Comparison of ENCODE assay signal across 18 cellular contexts in genomic region chr7:50149364-50149763, GRCh38. TPM values are rescaled to one million over a fixed set of nuclear protein-coding genes. Genes with fewer than 3 reads are reported as not detected.
DNase-seq lines count a peak whose midpoint lies in the region; ATAC-seq and TF ChIP-seq lines count a peak whose summit lies in the region.
"Had no signal": no experiment of that assay in that cellular context is flagged by ENCODE, and none has a peak within 500 bp of the region (broad histone marks: within the 10 kb centered on the region; RNA-seq: fewer than 3 reads in every experiment).

No MANE protein-coding gene starts in this region.

- no peak for TF ChIP-seq POLR2A in esophagus squamous epithelium (IDR thresholded peaks at IDR 0.05)

- 39 to 53% methylated on average over 2 of the region's 2 CpGs for WGBS in esophagus squamous epithelium, 2 donors
- 6% methylated on average over 2 of the region's 2 CpGs for WGBS in SK-N-SH (ENCODE audit: low lambda C conversion rate)

- no TSS peak for BruUV-seq in A673 (replicated peaks; lab: Mats Ljungman, UMichigan)

- no peak for TF ChIP-seq CTCF in esophagus squamous epithelium (IDR thresholded peaks at IDR 0.05)
- TF ChIP-seq CTCF in SK-N-SH (IDR thresholded peaks at IDR 0.05), result no peak
- no peak for TF ChIP-seq CTCF in A673 (conservative IDR thresholded peaks at IDR 0.05; ENCODE audit: low read depth, low read length)

- no peaks in the 10 kb centered on the region for H3K79me2 ChIP-seq in SK-N-SH (ENCODE audit: insufficient read depth)

- DNase-seq in T-helper 1 cell, result no peak
- DNase-seq in activated CD8-positive, alpha-beta T cell treated with anti-CD3 and anti-CD28 coated beads, Interleukin-2, amount 10 ng/mL, durations not matched to agents 7 days and 5 days, result peak; percentile 22
- DNase-seq in naive thymus-derived CD4-positive, alpha-beta T cell, result peak in 4 of 9 donors; percentile 18 to 47 (median 38)
- no peak for DNase-seq in esophagus squamous epithelium (lab: John Stamatoyannopoulos, UW)
- no peak for DNase-seq in SK-N-SH
- DNase-seq in A673 (ENCODE audit: low spot score), result no peak
- DNase-seq: activated CD4-positive, alpha-beta T cell treated with anti-CD3 and anti-CD28 coated beads for 1 hour; DMS79 treated with DMSO at 0.1 percent for 48 hours; gastrocnemius medialis; NCI-H1436; NCI-H2171 treated with DMSO at 0.1 percent for 48 hours; retina; T1000 had no signal

- POLR2A ChIA-PET in activated CD8-positive, alpha-beta T cell treated with anti-CD3 and anti-CD28 coated beads, Interleukin-2, amount 10 ng/mL, durations not matched to agents 7 days and 5 days (lab: Charles Lee), result interaction anchor here (0.6 to 2.9 kb wide), 11 partner anchors 7 to 215 kb away, joined by 3 to 17 read pairs (median 4); partner anchors contain the start of gene IKZF1
- POLR2A ChIA-PET in naive thymus-derived CD4-positive, alpha-beta T cell (lab: Charles Lee), result interaction anchor here (0.6 to 2.8 kb wide), 5 partner anchors 12 to 217 kb away, joined by 3 to 12 read pairs (median 4); no protein-coding TSS in a partner anchor
- POLR2A ChIA-PET in SK-N-SH (lab: Yijun Ruan, JAX) (no interaction called here), A673 (lab: Charles Lee; ENCODE audit: low non-redundant PET) (no interaction called here)

- H2AFZ ChIP-seq in SK-N-SH (ENCODE audit: low read depth), result no peak overlapping the region

- no peaks in the 10 kb centered on the region for H3K27me3 Mint-ChIP-seq in T-helper 1 cell treated with Interleukin-12 subunit alpha and Interleukin-12 subunit beta and Interleukin-4 antibody, amounts not matched to agents 30 μg/mL and 1 μg/mL, for 36 hours (ENCODE audit: low read depth)
- no peaks in the 10 kb centered on the region for H3K27me3 Mint-ChIP-seq in activated CD8-positive, alpha-beta T cell treated with anti-CD3 and anti-CD28 coated beads, Interleukin-2, amount 10 ng/mL, durations not matched to agents 7 days and 5 days (ENCODE audit: low read depth)
- no peaks in the 10 kb centered on the region for H3K27me3 Mint-ChIP-seq in naive thymus-derived CD4-positive, alpha-beta T cell

- CTCF ChIA-PET in activated CD8-positive, alpha-beta T cell treated with anti-CD3 and anti-CD28 coated beads, Interleukin-2, amount 10 ng/mL, durations not matched to agents 7 days and 5 days (lab: Charles Lee), result interaction anchor here (0.6 to 4.3 kb wide), 9 partner anchors 13 to 325 kb away, joined by 3 to 31 read pairs (median 6); no protein-coding TSS in a partner anchor
- CTCF ChIA-PET in naive thymus-derived CD4-positive, alpha-beta T cell (lab: Charles Lee), result interaction anchor here (0.7 to 8.9 kb wide), 5 partner anchors 48 to 268 kb away, joined by 3 to 77 read pairs (median 3); no protein-coding TSS in a partner anchor
- CTCF ChIA-PET in SK-N-SH (lab: Yijun Ruan, JAX) (interaction anchor here (1.2 to 10.1 kb wide), 2 partner anchors 268 to 530 kb away, joined by 3 to 71 read pairs; no protein-coding TSS in a partner anchor), A673 (lab: Charles Lee) (interaction anchor here (0.7 kb wide), 1 partner anchor 11 kb away, joined by 3 read pairs; no protein-coding TSS in a partner anchor)

- no peaks in the 10 kb centered on the region for H3K36me3 Mint-ChIP-seq in T-helper 1 cell treated with Interleukin-12 subunit alpha and Interleukin-12 subunit beta and Interleukin-4 antibody, amounts not matched to agents 30 μg/mL and 1 μg/mL, for 36 hours (ENCODE audit: low read depth)
- H3K36me3 Mint-ChIP-seq in activated CD8-positive, alpha-beta T cell treated with anti-CD3 and anti-CD28 coated beads, Interleukin-2, amount 10 ng/mL, durations not matched to agents 7 days and 5 days (ENCODE audit: low read depth), result no peaks in the 10 kb centered on the region
- peaks cover 0 to 2% (median 0%) of the 10 kb centered on the region in 5 donors for H3K36me3 Mint-ChIP-seq in naive thymus-derived CD4-positive, alpha-beta T cell

- H3K9ac ChIP-seq in SK-N-SH, result no peak overlapping the region

- no peak overlapping the region for H3K4me3 ChIP-seq in naive thymus-derived CD4-positive, alpha-beta T cell (ENCODE audit: low read length)
- H3K4me3 ChIP-seq in esophagus squamous epithelium (no peak overlapping the region), SK-N-SH (ENCODE audit: low read depth in 2 of 2, low read length in 1 of 2) (no peak overlapping the region), A673 (ENCODE audit: low read depth, low read length, poor library complexity, severe bottlenecking) (no peak overlapping the region)
- H3K4me3 ChIP-seq: gastrocnemius medialis had no signal

- no peak for TF ChIP-seq EP300 in SK-N-SH (IDR thresholded peaks at IDR 0.05; ENCODE audit: borderline replicate concordance in 1 of 2, low read depth in 1 of 2, low read length in 1 of 2)

- intact Hi-C loops in naive thymus-derived CD4-positive, alpha-beta T cell (cut with micrococcal nuclease), result loop anchor here in 1 of 2 donors (2.0 kb wide), 2 partner anchors 15 to 115 kb away; no protein-coding TSS in a partner anchor
- intact Hi-C loops in esophagus squamous epithelium (cut with DNase I), result no loop called here
- intact Hi-C loops in A673 (cut with micrococcal nuclease; ENCODE audit: unreplicated experiment), result no loop called here

- H3K36me3 ChIP-seq in naive thymus-derived CD4-positive, alpha-beta T cell (ENCODE audit: control insufficient read depth in 2 of 3, insufficient read depth in 3 of 3, low read length in 3 of 3), result no peaks in the 10 kb centered on the region
- no peaks in the 10 kb centered on the region for H3K36me3 ChIP-seq in esophagus squamous epithelium
- H3K36me3 ChIP-seq in SK-N-SH (replicated peaks in 1 of 2; ENCODE audit: control insufficient read depth in 1 of 2, insufficient read depth in 2 of 2, low read length in 1 of 2), result no peaks in the 10 kb centered on the region
- H3K36me3 ChIP-seq in A673 (ENCODE audit: insufficient read depth, low read length, poor library complexity, severe bottlenecking), result no peaks in the 10 kb centered on the region
- H3K36me3 ChIP-seq: gastrocnemius medialis had no signal

- no peaks in the 10 kb centered on the region for H3K27me3 ChIP-seq in naive thymus-derived CD4-positive, alpha-beta T cell (ENCODE audit: control insufficient read depth in 2 of 2, insufficient read depth in 2 of 2, low read length in 2 of 2)
- H3K27me3 ChIP-seq in esophagus squamous epithelium (no peaks in the 10 kb centered on the region), SK-N-SH (ENCODE audit: insufficient read depth) (no peaks in the 10 kb centered on the region), A673 (replicated peaks; ENCODE audit: insufficient read depth, low read depth, low read length, poor library complexity) (no peaks in the 10 kb centered on the region)
- H3K27me3 ChIP-seq: gastrocnemius medialis had no signal

- H3K9me3 ChIP-seq in naive thymus-derived CD4-positive, alpha-beta T cell (ENCODE audit: control insufficient read depth in 2 of 3, low read length in 3 of 3), result no peaks in the 10 kb centered on the region
- H3K9me3 ChIP-seq in esophagus squamous epithelium (no peaks in the 10 kb centered on the region), SK-N-SH (no peaks in the 10 kb centered on the region), A673 (ENCODE audit: low read depth, low read length, poor library complexity, severe bottlenecking) (no peaks in the 10 kb centered on the region)
- H3K9me3 ChIP-seq: gastrocnemius medialis had no signal

- peak; percentile 25 for ATAC-seq in HG02981 (IDR thresholded peaks at IDR 0.05; ENCODE audit: unreplicated experiment)
- peak; percentile 61 for ATAC-seq in activated CD8-positive, alpha-beta T cell treated with anti-CD3 and anti-CD28 coated beads, Interleukin-2, amount 10 ng/mL, durations not matched to agents 7 days and 5 days
- ATAC-seq in naive thymus-derived CD4-positive, alpha-beta T cell, result peak; percentile 59
- ATAC-seq: gastrocnemius medialis, HCT116, Right ventricle myocardium inferior had no signal

- peak overlapping the region; percentile 72 for H3K27ac ChIP-seq in naive thymus-derived CD4-positive, alpha-beta T cell (ENCODE audit: low read depth, low read length)
- H3K27ac ChIP-seq in esophagus squamous epithelium, result no peak overlapping the region
- no peak overlapping the region for H3K27ac ChIP-seq in SK-N-SH (ENCODE audit: low read depth in 2 of 2, low read length in 1 of 2)
- H3K27ac ChIP-seq in A673 (ENCODE audit: low read depth, low read length, poor library complexity, severe bottlenecking), result no peak overlapping the region
- H3K27ac ChIP-seq: gastrocnemius medialis had no signal

- H3K27ac Mint-ChIP-seq in T-helper 1 cell treated with Interleukin-12 subunit alpha and Interleukin-12 subunit beta and Interleukin-4 antibody, amounts not matched to agents 30 μg/mL and 1 μg/mL, for 36 hours, result peak overlapping the region; percentile 53
- H3K27ac Mint-ChIP-seq in activated CD8-positive, alpha-beta T cell treated with anti-CD3 and anti-CD28 coated beads, Interleukin-2, amount 10 ng/mL, durations not matched to agents 7 days and 5 days, result peak overlapping the region; percentile 76
- peak overlapping the region; percentile 32 to 96 (median 89) for H3K27ac Mint-ChIP-seq in naive thymus-derived CD4-positive, alpha-beta T cell

- H4K20me1 ChIP-seq in SK-N-SH (ENCODE audit: insufficient read depth), result no peaks in the 10 kb centered on the region

- peaks cover 43% of the 10 kb centered on the region for H3K4me1 Mint-ChIP-seq in T-helper 1 cell treated with Interleukin-12 subunit alpha and Interleukin-12 subunit beta and Interleukin-4 antibody, amounts not matched to agents 30 μg/mL and 1 μg/mL, for 36 hours (ENCODE audit: low read depth)
- peaks cover 74% of the 10 kb centered on the region for H3K4me1 Mint-ChIP-seq in activated CD8-positive, alpha-beta T cell treated with anti-CD3 and anti-CD28 coated beads, Interleukin-2, amount 10 ng/mL, durations not matched to agents 7 days and 5 days (ENCODE audit: low read depth)
- peaks cover 18 to 62% (median 40%) of the 10 kb centered on the region in 7 donors for H3K4me1 Mint-ChIP-seq in naive thymus-derived CD4-positive, alpha-beta T cell

- no peaks in the 10 kb centered on the region for H3F3A ChIP-seq in SK-N-SH (replicated peaks; ENCODE audit: insufficient read depth)

- no peak overlapping the region for H3K4me3 Mint-ChIP-seq in T-helper 1 cell treated with Interleukin-12 subunit alpha and Interleukin-12 subunit beta and Interleukin-4 antibody, amounts not matched to agents 30 μg/mL and 1 μg/mL, for 36 hours
- no peak overlapping the region for H3K4me3 Mint-ChIP-seq in activated CD8-positive, alpha-beta T cell treated with anti-CD3 and anti-CD28 coated beads, Interleukin-2, amount 10 ng/mL, durations not matched to agents 7 days and 5 days
- H3K4me3 Mint-ChIP-seq in naive thymus-derived CD4-positive, alpha-beta T cell, result peak overlapping the region in 5 of 10 donors; percentile 6 to 48 (median 23)

- H3K4me1 ChIP-seq in naive thymus-derived CD4-positive, alpha-beta T cell (ENCODE audit: control insufficient read depth in 2 of 2, insufficient read depth in 2 of 2, low read length in 2 of 2), result peaks cover 3 to 14% of the 10 kb centered on the region in 2 donors
- H3K4me1 ChIP-seq in esophagus squamous epithelium (no peaks in the 10 kb centered on the region), SK-N-SH (ENCODE audit: control insufficient read depth in 1 of 2, insufficient read depth in 2 of 2, low read depth in 1 of 2, low read length in 1 of 2) (no peaks in the 10 kb centered on the region; a peak in 1 of 4 replicates), A673 (ENCODE audit: insufficient read depth, low read length, poor library complexity, severe bottlenecking) (no peaks in the 10 kb centered on the region)

- TF ChIP-seq RAD21 in SK-N-SH (IDR thresholded peaks at IDR 0.05; ENCODE audit: low read length), result no peak

- H3K9me3 Mint-ChIP-seq in T-helper 1 cell treated with Interleukin-12 subunit alpha and Interleukin-12 subunit beta and Interleukin-4 antibody, amounts not matched to agents 30 μg/mL and 1 μg/mL, for 36 hours, result no peaks in the 10 kb centered on the region
- H3K9me3 Mint-ChIP-seq in activated CD8-positive, alpha-beta T cell treated with anti-CD3 and anti-CD28 coated beads, Interleukin-2, amount 10 ng/mL, durations not matched to agents 7 days and 5 days (ENCODE audit: insufficient read depth), result no peaks in the 10 kb centered on the region
- H3K9me3 Mint-ChIP-seq in naive thymus-derived CD4-positive, alpha-beta T cell, result peaks cover 0 to 1% (median 0%) of the 10 kb centered on the region in 11 donors

- H3K9me2 ChIP-seq in SK-N-SH, result no peaks in the 10 kb centered on the region

- no peak overlapping the region for H3K4me2 ChIP-seq in SK-N-SH

RNA-seq across cellular contexts. Expression of gene ZPBP, which starts 56.3 kb away (rescaled TPM):
- total RNA-seq in activated CD8-positive, alpha-beta T cell treated with anti-CD3 and anti-CD28 coated beads, Interleukin-2, amount 10 ng/mL, durations not matched to agents 7 days and 5 days, result not detected
- total RNA-seq in naive thymus-derived CD4-positive, alpha-beta T cell, result not detected
- polyA plus RNA-seq in naive thymus-derived CD4-positive, alpha-beta T cell, result not detected
- total RNA-seq in esophagus squamous epithelium (not detected), A673 (2021) (not detected in 2 replicates)
- not detected in 2 replicates for polyA plus RNA-seq in SK-N-SH (2012; rRNA removed)
- polyA plus RNA-seq in SK-N-SH (2012; cell fraction: cytosol; rRNA removed), result not detected in 2 replicates
- polyA plus RNA-seq in SK-N-SH (2012; cell fraction: nucleus; rRNA removed), result not detected in 2 replicates
- total RNA-seq: astrocyte, gastrocnemius medialis, Right ventricle myocardium inferior had no signal

Comparison
In these comparisons a context has a peak if more than half of its experiments do, and no peak if none do; other contexts are left out.
1. POLR2A ChIA-PET loops: an anchor here in activated CD8-positive, alpha-beta T cell treated with anti-CD3 and anti-CD28 coated beads, Interleukin-2, amount 10 ng/mL, durations not matched to agents 7 days and 5 days (0.6 to 2.9 kb wide) and naive thymus-derived CD4-positive, alpha-beta T cell (0.6 to 2.8 kb wide); none called in SK-N-SH and A673.